1 cellular context compared by ENCODE assay signal in the genomic region with DNA sequence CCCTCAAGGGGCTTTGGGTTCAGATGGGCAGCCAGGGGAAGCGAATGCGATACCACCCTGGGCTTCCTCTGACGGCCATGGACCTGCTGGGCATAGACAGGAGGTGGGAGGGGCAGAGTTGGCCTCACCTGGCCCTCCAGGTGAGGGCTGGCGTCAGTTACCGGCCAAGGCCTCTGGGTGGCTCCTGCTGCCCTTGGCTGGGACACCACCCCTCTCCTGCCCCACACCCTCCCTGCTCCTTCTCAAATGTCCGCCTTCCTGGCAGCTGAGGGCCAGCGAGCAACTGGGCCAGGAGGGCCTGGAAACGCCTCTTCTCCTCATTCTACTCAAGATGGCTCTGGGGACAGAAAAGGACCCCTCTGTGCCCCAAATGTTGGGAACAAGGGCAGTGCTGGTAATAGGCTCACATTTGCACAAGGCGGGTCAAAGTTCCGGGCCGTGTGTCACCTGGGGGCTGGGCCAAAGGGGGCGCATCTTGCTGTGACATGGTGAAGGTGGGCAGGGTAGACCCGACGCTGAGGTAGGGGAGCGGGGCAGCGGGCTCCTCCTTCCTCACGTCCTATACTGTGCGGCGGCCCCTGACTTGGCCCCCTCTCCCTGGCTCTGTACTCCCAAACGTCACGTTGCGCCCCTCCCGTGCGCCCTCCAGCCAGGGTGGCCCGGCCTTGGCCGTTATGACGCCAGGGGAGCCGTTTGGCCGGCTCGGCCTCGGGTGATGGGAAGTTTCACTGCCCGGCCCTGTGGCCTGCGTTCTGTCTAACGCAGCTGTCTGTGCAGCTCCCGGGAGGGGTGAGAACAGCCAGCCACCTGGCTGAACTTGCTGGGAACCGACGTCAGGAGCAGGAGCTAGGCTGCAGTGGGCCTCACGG.
A peak's percentile ranks its signal among the peaks of the same experiment; 100 is the strongest.
TF ChIP-seq lines count a peak whose summit lies in the region.

No MANE protein-coding gene starts in this region.

TF ChIP-seq in H1, 55 proteins besides CTCF, POLR2A, EP300 and RAD21:
- no peak for TF ChIP-seq CBX8 (IDR thresholded peaks at IDR 0.05; ENCODE audit: borderline replicate concordance, low read depth, low read length)
- TF ChIP-seq CREB1 (IDR thresholded peaks at IDR 0.05): peak; percentile 39
- TF ChIP-seq, protein P1, sequence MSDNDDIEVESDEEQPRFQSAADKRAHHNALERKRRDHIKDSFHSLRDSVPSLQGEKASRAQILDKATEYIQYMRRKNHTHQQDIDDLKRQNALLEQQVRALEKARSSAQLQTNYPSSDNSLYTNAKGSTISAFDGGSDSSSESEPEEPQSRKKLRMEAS (IDR thresholded peaks at IDR 0.05): peak; percentile 47
- no peak for TF ChIP-seq PHF8 (conservative IDR thresholded peaks at IDR 0.05; ENCODE audit: low read depth, low read length)
- TF ChIP-seq, protein P2, sequence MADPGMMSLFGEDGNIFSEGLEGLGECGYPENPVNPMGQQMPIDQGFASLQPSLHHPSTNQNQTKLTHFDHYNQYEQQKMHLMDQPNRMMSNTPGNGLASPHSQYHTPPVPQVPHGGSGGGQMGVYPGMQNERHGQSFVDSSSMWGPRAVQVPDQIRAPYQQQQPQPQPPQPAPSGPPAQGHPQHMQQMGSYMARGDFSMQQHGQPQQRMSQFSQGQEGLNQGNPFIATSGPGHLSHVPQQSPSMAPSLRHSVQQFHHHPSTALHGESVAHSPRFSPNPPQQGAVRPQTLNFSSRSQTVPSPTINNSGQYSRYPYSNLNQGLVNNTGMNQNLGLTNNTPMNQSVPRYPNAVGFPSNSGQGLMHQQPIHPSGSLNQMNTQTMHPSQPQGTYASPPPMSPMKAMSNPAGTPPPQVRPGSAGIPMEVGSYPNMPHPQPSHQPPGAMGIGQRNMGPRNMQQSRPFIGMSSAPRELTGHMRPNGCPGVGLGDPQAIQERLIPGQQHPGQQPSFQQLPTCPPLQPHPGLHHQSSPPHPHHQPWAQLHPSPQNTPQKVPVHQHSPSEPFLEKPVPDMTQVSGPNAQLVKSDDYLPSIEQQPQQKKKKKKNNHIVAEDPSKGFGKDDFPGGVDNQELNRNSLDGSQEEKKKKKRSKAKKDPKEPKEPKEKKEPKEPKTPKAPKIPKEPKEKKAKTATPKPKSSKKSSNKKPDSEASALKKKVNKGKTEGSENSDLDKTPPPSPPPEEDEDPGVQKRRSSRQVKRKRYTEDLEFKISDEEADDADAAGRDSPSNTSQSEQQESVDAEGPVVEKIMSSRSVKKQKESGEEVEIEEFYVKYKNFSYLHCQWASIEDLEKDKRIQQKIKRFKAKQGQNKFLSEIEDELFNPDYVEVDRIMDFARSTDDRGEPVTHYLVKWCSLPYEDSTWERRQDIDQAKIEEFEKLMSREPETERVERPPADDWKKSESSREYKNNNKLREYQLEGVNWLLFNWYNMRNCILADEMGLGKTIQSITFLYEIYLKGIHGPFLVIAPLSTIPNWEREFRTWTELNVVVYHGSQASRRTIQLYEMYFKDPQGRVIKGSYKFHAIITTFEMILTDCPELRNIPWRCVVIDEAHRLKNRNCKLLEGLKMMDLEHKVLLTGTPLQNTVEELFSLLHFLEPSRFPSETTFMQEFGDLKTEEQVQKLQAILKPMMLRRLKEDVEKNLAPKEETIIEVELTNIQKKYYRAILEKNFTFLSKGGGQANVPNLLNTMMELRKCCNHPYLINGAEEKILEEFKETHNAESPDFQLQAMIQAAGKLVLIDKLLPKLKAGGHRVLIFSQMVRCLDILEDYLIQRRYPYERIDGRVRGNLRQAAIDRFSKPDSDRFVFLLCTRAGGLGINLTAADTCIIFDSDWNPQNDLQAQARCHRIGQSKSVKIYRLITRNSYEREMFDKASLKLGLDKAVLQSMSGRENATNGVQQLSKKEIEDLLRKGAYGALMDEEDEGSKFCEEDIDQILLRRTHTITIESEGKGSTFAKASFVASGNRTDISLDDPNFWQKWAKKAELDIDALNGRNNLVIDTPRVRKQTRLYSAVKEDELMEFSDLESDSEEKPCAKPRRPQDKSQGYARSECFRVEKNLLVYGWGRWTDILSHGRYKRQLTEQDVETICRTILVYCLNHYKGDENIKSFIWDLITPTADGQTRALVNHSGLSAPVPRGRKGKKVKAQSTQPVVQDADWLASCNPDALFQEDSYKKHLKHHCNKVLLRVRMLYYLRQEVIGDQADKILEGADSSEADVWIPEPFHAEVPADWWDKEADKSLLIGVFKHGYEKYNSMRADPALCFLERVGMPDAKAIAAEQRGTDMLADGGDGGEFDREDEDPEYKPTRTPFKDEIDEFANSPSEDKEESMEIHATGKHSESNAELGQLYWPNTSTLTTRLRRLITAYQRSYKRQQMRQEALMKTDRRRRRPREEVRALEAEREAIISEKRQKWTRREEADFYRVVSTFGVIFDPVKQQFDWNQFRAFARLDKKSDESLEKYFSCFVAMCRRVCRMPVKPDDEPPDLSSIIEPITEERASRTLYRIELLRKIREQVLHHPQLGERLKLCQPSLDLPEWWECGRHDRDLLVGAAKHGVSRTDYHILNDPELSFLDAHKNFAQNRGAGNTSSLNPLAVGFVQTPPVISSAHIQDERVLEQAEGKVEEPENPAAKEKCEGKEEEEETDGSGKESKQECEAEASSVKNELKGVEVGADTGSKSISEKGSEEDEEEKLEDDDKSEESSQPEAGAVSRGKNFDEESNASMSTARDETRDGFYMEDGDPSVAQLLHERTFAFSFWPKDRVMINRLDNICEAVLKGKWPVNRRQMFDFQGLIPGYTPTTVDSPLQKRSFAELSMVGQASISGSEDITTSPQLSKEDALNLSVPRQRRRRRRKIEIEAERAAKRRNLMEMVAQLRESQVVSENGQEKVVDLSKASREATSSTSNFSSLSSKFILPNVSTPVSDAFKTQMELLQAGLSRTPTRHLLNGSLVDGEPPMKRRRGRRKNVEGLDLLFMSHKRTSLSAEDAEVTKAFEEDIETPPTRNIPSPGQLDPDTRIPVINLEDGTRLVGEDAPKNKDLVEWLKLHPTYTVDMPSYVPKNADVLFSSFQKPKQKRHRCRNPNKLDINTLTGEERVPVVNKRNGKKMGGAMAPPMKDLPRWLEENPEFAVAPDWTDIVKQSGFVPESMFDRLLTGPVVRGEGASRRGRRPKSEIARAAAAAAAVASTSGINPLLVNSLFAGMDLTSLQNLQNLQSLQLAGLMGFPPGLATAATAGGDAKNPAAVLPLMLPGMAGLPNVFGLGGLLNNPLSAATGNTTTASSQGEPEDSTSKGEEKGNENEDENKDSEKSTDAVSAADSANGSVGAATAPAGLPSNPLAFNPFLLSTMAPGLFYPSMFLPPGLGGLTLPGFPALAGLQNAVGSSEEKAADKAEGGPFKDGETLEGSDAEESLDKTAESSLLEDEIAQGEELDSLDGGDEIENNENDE (IDR thresholded peaks at IDR 0.05; ENCODE audit: insufficient replicate concordance, low read length): no peak
- TF ChIP-seq CEBPB (IDR thresholded peaks at IDR 0.05; ENCODE audit: low read depth, low read length): no peak
- TF ChIP-seq KDM5A (IDR thresholded peaks at IDR 0.05; ENCODE audit: low read length): no peak
- TF ChIP-seq SAP30 (IDR thresholded peaks at IDR 0.05; ENCODE audit: insufficient read depth, insufficient replicate concordance, low read length): no peak
- TF ChIP-seq BCL11A (IDR thresholded peaks at IDR 0.05; ENCODE audit: low read depth in 2 of 2, low read length in 2 of 2): no peak
- no peak for TF ChIP-seq GTF2F1 (IDR thresholded peaks at IDR 0.05; ENCODE audit: borderline replicate concordance, low read depth, low read length)
- no peak for TF ChIP-seq TAF7 (optimal IDR thresholded peaks at IDR 0.05; ENCODE audit: borderline replicate concordance, low read depth, low read length)
- TF ChIP-seq SRF (IDR thresholded peaks at IDR 0.05; ENCODE audit: low read depth, low read length): no peak
- TF ChIP-seq HDAC2 (IDR thresholded peaks at IDR 0.05; ENCODE audit: borderline replicate concordance in 1 of 2, low read depth in 2 of 2, low read length in 2 of 2): no peak
- TF ChIP-seq, protein P3, sequence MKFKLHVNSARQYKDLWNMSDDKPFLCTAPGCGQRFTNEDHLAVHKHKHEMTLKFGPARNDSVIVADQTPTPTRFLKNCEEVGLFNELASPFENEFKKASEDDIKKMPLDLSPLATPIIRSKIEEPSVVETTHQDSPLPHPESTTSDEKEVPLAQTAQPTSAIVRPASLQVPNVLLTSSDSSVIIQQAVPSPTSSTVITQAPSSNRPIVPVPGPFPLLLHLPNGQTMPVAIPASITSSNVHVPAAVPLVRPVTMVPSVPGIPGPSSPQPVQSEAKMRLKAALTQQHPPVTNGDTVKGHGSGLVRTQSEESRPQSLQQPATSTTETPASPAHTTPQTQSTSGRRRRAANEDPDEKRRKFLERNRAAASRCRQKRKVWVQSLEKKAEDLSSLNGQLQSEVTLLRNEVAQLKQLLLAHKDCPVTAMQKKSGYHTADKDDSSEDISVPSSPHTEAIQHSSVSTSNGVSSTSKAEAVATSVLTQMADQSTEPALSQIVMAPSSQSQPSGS (IDR thresholded peaks at IDR 0.05; ENCODE audit: low read length): no peak
- no peak for TF ChIP-seq SIX5 (IDR thresholded peaks at IDR 0.05; ENCODE audit: low read depth, low read length)
- TF ChIP-seq, protein P4, sequence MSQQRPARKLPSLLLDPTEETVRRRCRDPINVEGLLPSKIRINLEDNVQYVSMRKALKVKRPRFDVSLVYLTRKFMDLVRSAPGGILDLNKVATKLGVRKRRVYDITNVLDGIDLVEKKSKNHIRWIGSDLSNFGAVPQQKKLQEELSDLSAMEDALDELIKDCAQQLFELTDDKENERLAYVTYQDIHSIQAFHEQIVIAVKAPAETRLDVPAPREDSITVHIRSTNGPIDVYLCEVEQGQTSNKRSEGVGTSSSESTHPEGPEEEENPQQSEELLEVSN (IDR thresholded peaks at IDR 0.05): no peak
- no peak for TF ChIP-seq RFX5 (IDR thresholded peaks at IDR 0.05; ENCODE audit: borderline replicate concordance, low read depth, low read length)
- TF ChIP-seq TAF1 (IDR thresholded peaks at IDR 0.05; ENCODE audit: low read depth, low read length): no peak
- peak; percentile 38 for TF ChIP-seq CTBP2 (IDR thresholded peaks at IDR 0.05; ENCODE audit: borderline replicate concordance, insufficient read depth, insufficient read length, low read length)
- no peak for TF ChIP-seq KDM1A (IDR thresholded peaks at IDR 0.05; ENCODE audit: borderline replicate concordance, low read length)
- peak; percentile 22; the same call in 1 of the 2 replicates for TF ChIP-seq SP4 (IDR thresholded peaks at IDR 0.05; ENCODE audit: low read length)
- TF ChIP-seq CHD2 (IDR thresholded peaks at IDR 0.05; ENCODE audit: low read length): no peak
- TF ChIP-seq BRCA1 (IDR thresholded peaks at IDR 0.05; ENCODE audit: low read depth, low read length): no peak
- TF ChIP-seq, protein P5, sequence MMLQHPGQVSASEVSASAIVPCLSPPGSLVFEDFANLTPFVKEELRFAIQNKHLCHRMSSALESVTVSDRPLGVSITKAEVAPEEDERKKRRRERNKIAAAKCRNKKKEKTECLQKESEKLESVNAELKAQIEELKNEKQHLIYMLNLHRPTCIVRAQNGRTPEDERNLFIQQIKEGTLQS (IDR thresholded peaks at IDR 0.05; ENCODE audit: insufficient read depth, low read depth, low read length): no peak
- 0 out of 2 replicates have a peak, but pooled peaks have one; percentile 40 for TF ChIP-seq GABPA (IDR thresholded peaks at IDR 0.05; ENCODE audit: borderline replicate concordance, insufficient read depth, low read length)
- TF ChIP-seq JUND (IDR thresholded peaks at IDR 0.05; ENCODE audit: low read length): 0 out of 2 replicates have a peak, but pooled peaks have one; percentile 32
- 0 out of 2 replicates have a peak, but pooled peaks have one; percentile 56 for TF ChIP-seq SUZ12 (IDR thresholded peaks at IDR 0.05; ENCODE audit: low read length)
- TF ChIP-seq, protein P6, sequence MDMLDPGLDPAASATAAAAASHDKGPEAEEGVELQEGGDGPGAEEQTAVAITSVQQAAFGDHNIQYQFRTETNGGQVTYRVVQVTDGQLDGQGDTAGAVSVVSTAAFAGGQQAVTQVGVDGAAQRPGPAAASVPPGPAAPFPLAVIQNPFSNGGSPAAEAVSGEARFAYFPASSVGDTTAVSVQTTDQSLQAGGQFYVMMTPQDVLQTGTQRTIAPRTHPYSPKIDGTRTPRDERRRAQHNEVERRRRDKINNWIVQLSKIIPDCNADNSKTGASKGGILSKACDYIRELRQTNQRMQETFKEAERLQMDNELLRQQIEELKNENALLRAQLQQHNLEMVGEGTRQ (IDR thresholded peaks at IDR 0.05; ENCODE audit: low read length): no peak
- 0 out of 2 replicates have a peak, but pooled peaks have one; percentile 52 for TF ChIP-seq YY1 (IDR thresholded peaks at IDR 0.05; ENCODE audit: low read depth, low read length)
- TF ChIP-seq CBX5 (IDR thresholded peaks at IDR 0.05; ENCODE audit: low read depth, low read length): no peak
- no peak for TF ChIP-seq MAFK (IDR thresholded peaks at IDR 0.05; ENCODE audit: low read depth, low read length)
- TF ChIP-seq SP2 (IDR thresholded peaks at IDR 0.05; ENCODE audit: low read length): no peak
- no peak for TF ChIP-seq EZH2 (IDR thresholded peaks at IDR 0.05; ENCODE audit: low read depth, low read length, severe bottlenecking)
- no peak for TF ChIP-seq RXRA (IDR thresholded peaks at IDR 0.05; ENCODE audit: insufficient read depth, low read depth, low read length)
- peak; percentile 63; the same call in 1 of the 2 replicates for TF ChIP-seq TCF12 (IDR thresholded peaks at IDR 0.05; ENCODE audit: low read depth, low read length)
- TF ChIP-seq RBBP5 (IDR thresholded peaks at IDR 0.05; ENCODE audit: borderline replicate concordance, low read depth, low read length): no peak
- TF ChIP-seq ZNF274 (IDR thresholded peaks at IDR 0.05; ENCODE audit: borderline replicate concordance, extremely low read depth, low read length): no peak
- no peak for TF ChIP-seq JUN (IDR thresholded peaks at IDR 0.05; ENCODE audit: low read depth, low read length)
- TF ChIP-seq POLR2AphosphoS5 (IDR thresholded peaks at IDR 0.05; ENCODE audit: low read depth, low read length): no peak
- no peak for TF ChIP-seq ASH2L (IDR thresholded peaks at IDR 0.05; ENCODE audit: low read length)
- 0 out of 2 replicates have a peak, but pooled peaks have one; percentile 23 for TF ChIP-seq EGR1 (IDR thresholded peaks at IDR 0.05; ENCODE audit: borderline replicate concordance, low read depth, low read length)
- TF ChIP-seq FOSL1 (IDR thresholded peaks at IDR 0.05; ENCODE audit: insufficient read depth, low read depth, low read length): no peak
- 0 out of 2 replicates have a peak, but pooled peaks have one; percentile 42 for TF ChIP-seq SP1 (IDR thresholded peaks at IDR 0.05; ENCODE audit: low read depth, low read length)
- TF ChIP-seq RNF2 (IDR thresholded peaks at IDR 0.05; ENCODE audit: borderline replicate concordance, low read depth, low read length, missing control alignments, poor library complexity, severe bottlenecking): no peak
- no peak for TF ChIP-seq SIN3A (conservative IDR thresholded peaks at IDR 0.05 in 1 of 2, IDR thresholded peaks at IDR 0.05 in 1 of 2; ENCODE audit: low read depth in 1 of 2, low read length in 2 of 2)
- TF ChIP-seq HDAC6 (IDR thresholded peaks at IDR 0.05; ENCODE audit: low read depth, low read length): no peak
- TF ChIP-seq KDM4A (IDR thresholded peaks at IDR 0.05; ENCODE audit: low read depth, low read length, severe bottlenecking): peak; percentile 47
- TF ChIP-seq BACH1 (IDR thresholded peaks at IDR 0.05; ENCODE audit: low read length): no peak
- TF ChIP-seq TEAD4 (IDR thresholded peaks at IDR 0.05; ENCODE audit: low read depth, low read length): no peak
- no peak for TF ChIP-seq POU5F1 (IDR thresholded peaks at IDR 0.05; ENCODE audit: low read depth, low read length)
- TF ChIP-seq NRF1 (IDR thresholded peaks at IDR 0.05; ENCODE audit: low read depth, low read length): no peak
- no peak for TF ChIP-seq SIRT6 (IDR thresholded peaks at IDR 0.05; ENCODE audit: low read length)
- peak; percentile 19; the same call in 1 of the 2 replicates for TF ChIP-seq TBP (IDR thresholded peaks at IDR 0.05; ENCODE audit: low read depth, low read length)
- TF ChIP-seq NANOG (IDR thresholded peaks at IDR 0.05; ENCODE audit: insufficient read depth, low read depth, low read length, poor library complexity, severe bottlenecking): no peak
- TF ChIP-seq CHD1 (IDR thresholded peaks at IDR 0.05; ENCODE audit: low read depth, low read length): no peak
